Comparison of ENCODE assay signal across 2 cellular contexts in genomic region chr12:91711925-91712324, GRCh38.
DNase-seq lines count a peak whose midpoint lies in the region; ATAC-seq and TF ChIP-seq lines count a peak whose summit lies in the region.
"Not testable (repeated sequence)": the region's sequence is repeated elsewhere in the genome, so short reads cannot be mapped to it uniquely, and the experiment has no call there.

No MANE protein-coding gene starts in this region.

- TF ChIP-seq CTCF in liver (IDR thresholded peaks at IDR 0.05; ENCODE audit: low read depth, low read length, missing input control): not testable (repeated sequence)

- TF ChIP-seq RAD21 in liver (IDR thresholded peaks at IDR 0.05): not testable (repeated sequence)

- H3K27me3 ChIP-seq in liver (ENCODE audit: control insufficient read depth in 4 of 4, insufficient read depth in 4 of 4, low read length in 3 of 4): not testable (repeated sequence)

- not testable (repeated sequence) for H3K36me3 ChIP-seq in liver (ENCODE audit: control insufficient read depth in 4 of 4, insufficient read depth in 3 of 4, low read depth in 1 of 4, low read length in 3 of 4)

- not testable (repeated sequence) for H3K9me3 ChIP-seq in liver (ENCODE audit: control insufficient read depth in 4 of 4, low read length in 3 of 4)

- 36% methylated on average over 2 of the region's 2 CpGs for whole genome bisulfite sequencing in liver

- H3K9ac ChIP-seq in liver (ENCODE audit: low read depth in 1 of 2, low read length in 2 of 2): not testable (repeated sequence)

- ATAC-seq in left lobe of liver: peak; percentile 53

- H3K4me1 ChIP-seq in liver (ENCODE audit: control insufficient read depth in 4 of 4, insufficient read depth in 4 of 4, low read length in 3 of 4): not testable (repeated sequence)

- not testable (repeated sequence) for H3K4me3 ChIP-seq in liver (ENCODE audit: low read depth in 1 of 3, low read length in 3 of 3)

- not testable (repeated sequence) for H3K27ac ChIP-seq in liver (ENCODE audit: low read depth in 1 of 2, low read length in 2 of 2)

- not testable (repeated sequence) for DNase-seq in left lobe of liver (ENCODE audit: low spot score)

TF ChIP-seq in liver, 16 proteins besides CTCF, POLR2A, EP300 and RAD21:
- peak; percentile 48 to 66 for TF ChIP-seq HNF4A (conservative IDR thresholded peaks at IDR 0.05)
